2 cellular contexts compared by ENCODE assay signal in genomic region chr22:19879248-19879575, GRCh38.
TF ChIP-seq lines count a peak whose summit lies in the region.

No MANE protein-coding gene starts in this region.

TF ChIP-seq in A549, 52 proteins besides CTCF, POLR2A, EP300 and RAD21 (continued from another document):
- no peak for TF ChIP-seq MAX (IDR thresholded peaks at IDR 0.05)
- no peak for TF ChIP-seq ZNF302 (CRISPR knock-in tag; IDR thresholded peaks at IDR 0.05)
- no peak for TF ChIP-seq BCL3 (IDR thresholded peaks at IDR 0.05)
- TF ChIP-seq FOSL2 (IDR thresholded peaks at IDR 0.05), result no peak
- TF ChIP-seq FOSL2 (CRISPR knock-in tag; IDR thresholded peaks at IDR 0.05), result no peak
- TF ChIP-seq HOXB5 (CRISPR knock-in tag; IDR thresholded peaks at IDR 0.05), result no peak
- no peak for TF ChIP-seq PHF8 (IDR thresholded peaks at IDR 0.05; ENCODE audit: borderline replicate concordance, low read depth)
- no peak for TF ChIP-seq MAFK (IDR thresholded peaks at IDR 0.05; ENCODE audit: partially characterized antibody)
- no peak for TF ChIP-seq SMC3 (IDR thresholded peaks at IDR 0.05)
- no peak for TF ChIP-seq JUNB (IDR thresholded peaks at IDR 0.05)

TF ChIP-seq in WTC11, 78 proteins besides CTCF, POLR2A, EP300 and RAD21 (continued from another document):
- TF ChIP-seq FOXP4 (CRISPR knock-in tag; IDR thresholded peaks at IDR 0.05), result no peak
- TF ChIP-seq CREM (CRISPR knock-in tag; IDR thresholded peaks at IDR 0.05), result no peak
- no peak for TF ChIP-seq SMAD3 (CRISPR knock-in tag; IDR thresholded peaks at IDR 0.05; ENCODE audit: borderline replicate concordance)
- no peak for TF ChIP-seq FOXP1 (CRISPR knock-in tag; IDR thresholded peaks at IDR 0.05; ENCODE audit: borderline replicate concordance)
- TF ChIP-seq ESRRA (CRISPR knock-in tag; IDR thresholded peaks at IDR 0.05; ENCODE audit: borderline replicate concordance), result no peak
- no peak for TF ChIP-seq GABPB1 (CRISPR knock-in tag; IDR thresholded peaks at IDR 0.05)
- TF ChIP-seq RORB (CRISPR knock-in tag; IDR thresholded peaks at IDR 0.05), result no peak
- no peak for TF ChIP-seq ZBTB21 (CRISPR knock-in tag; IDR thresholded peaks at IDR 0.05; ENCODE audit: borderline replicate concordance)
- TF ChIP-seq ZNF263 (CRISPR knock-in tag; IDR thresholded peaks at IDR 0.05; ENCODE audit: low read depth), result no peak
